In the genomic region with DNA sequence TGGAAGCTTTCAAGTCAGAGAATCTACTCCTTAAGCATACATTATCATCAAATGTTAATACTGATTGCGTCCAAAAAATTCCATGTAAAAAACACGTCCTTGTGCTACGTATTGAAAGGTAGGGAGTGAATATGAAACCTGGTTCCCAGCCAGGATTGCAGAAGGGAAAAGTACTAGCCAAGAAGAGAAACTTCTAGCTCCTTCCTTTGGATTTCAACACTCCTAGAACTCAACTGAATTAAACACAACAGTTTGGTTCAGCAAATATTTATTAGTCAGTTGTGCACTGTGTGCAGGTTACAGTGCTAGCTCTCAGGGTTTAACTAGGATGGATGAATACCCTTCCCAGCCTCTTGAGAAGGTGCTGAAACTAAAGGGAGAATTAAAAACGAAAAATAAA, we compare ENCODE assay signal across 1 cellular context.
TF ChIP-seq lines count a peak whose summit lies in the region.

No MANE protein-coding gene starts in this region.

TF ChIP-seq in IMR-90, 13 proteins besides CTCF, POLR2A, EP300 and RAD21:
- TF ChIP-seq RCOR1 (IDR thresholded peaks at IDR 0.05; ENCODE audit: insufficient replicate concordance, low read length) (no peak), RFX5 (IDR thresholded peaks at IDR 0.05; ENCODE audit: low read depth, low read length) (no peak), MAZ (IDR thresholded peaks at IDR 0.05; ENCODE audit: borderline replicate concordance, low read depth, low read length) (no peak), MXI1 (IDR thresholded peaks at IDR 0.05; ENCODE audit: borderline replicate concordance, low read depth, low read length) (no peak), BHLHE40 (IDR thresholded peaks at IDR 0.05; ENCODE audit: low read depth, low read length) (no peak), FOS (IDR thresholded peaks at IDR 0.05; ENCODE audit: low read depth, low read length) (no peak), CHD1 (IDR thresholded peaks at IDR 0.05; ENCODE audit: low read depth, low read length) (no peak), SMC3 (IDR thresholded peaks at IDR 0.05; ENCODE audit: low read depth, low read length) (no peak), NFE2L2 (IDR thresholded peaks at IDR 0.05; ENCODE audit: low read depth, low read length) (no peak), CEBPB (IDR thresholded peaks at IDR 0.05; ENCODE audit: low read depth, low read length) (no peak), MAFK (IDR thresholded peaks at IDR 0.05; ENCODE audit: low read depth, low read length) (no peak)
- TF ChIP-seq, protein P1, sequence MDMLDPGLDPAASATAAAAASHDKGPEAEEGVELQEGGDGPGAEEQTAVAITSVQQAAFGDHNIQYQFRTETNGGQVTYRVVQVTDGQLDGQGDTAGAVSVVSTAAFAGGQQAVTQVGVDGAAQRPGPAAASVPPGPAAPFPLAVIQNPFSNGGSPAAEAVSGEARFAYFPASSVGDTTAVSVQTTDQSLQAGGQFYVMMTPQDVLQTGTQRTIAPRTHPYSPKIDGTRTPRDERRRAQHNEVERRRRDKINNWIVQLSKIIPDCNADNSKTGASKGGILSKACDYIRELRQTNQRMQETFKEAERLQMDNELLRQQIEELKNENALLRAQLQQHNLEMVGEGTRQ (IDR thresholded peaks at IDR 0.05; ENCODE audit: low read depth, low read length): no peak
- TF ChIP-seq, protein P2, sequence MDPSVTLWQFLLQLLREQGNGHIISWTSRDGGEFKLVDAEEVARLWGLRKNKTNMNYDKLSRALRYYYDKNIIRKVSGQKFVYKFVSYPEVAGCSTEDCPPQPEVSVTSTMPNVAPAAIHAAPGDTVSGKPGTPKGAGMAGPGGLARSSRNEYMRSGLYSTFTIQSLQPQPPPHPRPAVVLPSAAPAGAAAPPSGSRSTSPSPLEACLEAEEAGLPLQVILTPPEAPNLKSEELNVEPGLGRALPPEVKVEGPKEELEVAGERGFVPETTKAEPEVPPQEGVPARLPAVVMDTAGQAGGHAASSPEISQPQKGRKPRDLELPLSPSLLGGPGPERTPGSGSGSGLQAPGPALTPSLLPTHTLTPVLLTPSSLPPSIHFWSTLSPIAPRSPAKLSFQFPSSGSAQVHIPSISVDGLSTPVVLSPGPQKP (IDR thresholded peaks at IDR 0.05; ENCODE audit: borderline replicate concordance, low read depth, low read length): no peak
